In genomic region chr7:113383638-113384037, GRCh38 we compare ENCODE assay signal across 24 cellular contexts.
"Had no signal": no experiment of that assay in that cellular context is flagged by ENCODE, and none has a peak within 500 bp of the region (broad histone marks: within the 10 kb centered on the region; RNA-seq: fewer than 3 reads in every experiment).

No MANE protein-coding gene starts in this region.

- H3K9me3 ChIP-seq: neutrophil, pancreas, prostate gland, right lobe of liver, sigmoid colon, stomach, thoracic aorta, thyroid gland, tibial nerve, upper lobe of left lung, vagina had no signal

- H3K4me3 ChIP-seq: pancreas, prostate gland, right lobe of liver, sigmoid colon, stomach, thoracic aorta, thyroid gland, tibial nerve, upper lobe of left lung, vagina had no signal

- H3K36me3 ChIP-seq: neutrophil, pancreas, prostate gland, right lobe of liver, sigmoid colon, stomach, thoracic aorta, thyroid gland, tibial nerve, upper lobe of left lung, vagina had no signal

- H3K27ac ChIP-seq: neutrophil, pancreas, prostate gland, right lobe of liver, sigmoid colon, stomach, thoracic aorta, thyroid gland, tibial nerve, upper lobe of left lung, vagina had no signal

- H3K4me1 ChIP-seq: pancreas, prostate gland, right lobe of liver, sigmoid colon, stomach, thyroid gland, tibial nerve, upper lobe of left lung, vagina had no signal

- DNase-seq: natural killer cell; nucleus accumbens; pancreas; retina; right cardiac atrium; right lobe of liver; sigmoid colon; small intestine; stimulated activated CD4-positive, alpha-beta T cell treated with anti-CD3 and anti-CD28 coated beads, Interleukin-15, amount 100 ng/mL, for 24 hours; stimulated activated CD4-positive, alpha-beta T cell treated with anti-CD3 and anti-CD28 coated beads, Interleukin-2, amount 100 ng/mL, for 24 hours; stimulated activated CD4-positive, alpha-beta T cell treated with anti-CD3 and anti-CD28 coated beads, Interleukin-2, amount 100 ng/mL, for 48 hours; stimulated activated CD4-positive, alpha-beta T cell treated with anti-CD3 and anti-CD28 coated beads, Interleukin-4, amount 100 ng/mL, for 24 hours; stimulated activated naive B cell treated with anti-CD40 and anti-IgM and Interleukin-4, amounts not matched to agents 10 μg/mL and 1 μg/mL and 100 μg/mL, for 72 hours; stimulated activated naive CD4-positive, alpha-beta T cell treated with Interleukin-2 at 50 U/mL for 16 hours; stomach; thyroid gland; trophoblast cell; upper lobe of left lung had no signal

- ATAC-seq: natural killer cell; pancreas; right cardiac atrium; right lobe of liver; stimulated activated effector memory CD8-positive, alpha-beta T cell treated with anti-CD3 and anti-CD28 coated beads, Interleukin-12 subunit alpha, Interleukin-12 subunit beta, amount 100 ng/mL, for 72 hours; stimulated activated naive B cell treated with anti-CD40 and anti-IgM and Interleukin-4, amounts not matched to agents 10 μg/mL and 1 μg/mL and 100 μg/mL, for 72 hours had no signal

- H3K27me3 ChIP-seq: neutrophil, pancreas, right lobe of liver, sigmoid colon, stomach, thyroid gland, tibial nerve, upper lobe of left lung, vagina had no signal
